ENCODE assay signal across 8 cellular contexts in genomic region chr7:19491821-19492452, GRCh38.
A peak's percentile ranks its signal among the peaks of the same experiment; 100 is the strongest.
DNase-seq lines count a peak whose midpoint lies in the region; ATAC-seq and TF ChIP-seq lines count a peak whose summit lies in the region.

No MANE protein-coding gene starts in this region.

- DNase-seq in COR-L47 (lab: John Stamatoyannopoulos, UW) (peak; percentile 11), LoVo (ENCODE audit: low spot score) (peak; percentile 40), DMS79 treated with DMSO at 0.1 percent for 48 hours (lab: John Stamatoyannopoulos, UW) (no peak), NCI-H526 treated with DMSO at 0.1 percent for 48 hours (lab: John Stamatoyannopoulos, UW) (no peak)
- DNase-seq in NK-92 treated with Interleukin-12 subunit alpha and Interleukin-12 subunit beta, amount 100 ng/mL, for 24 hours (lab: John Stamatoyannopoulos, UW), result no peak

- TF ChIP-seq CTCF in brain (conservative IDR thresholded peaks at IDR 0.05), result peak; percentile 50 to 66
- TF ChIP-seq CTCF in nephron (IDR thresholded peaks at IDR 0.05; ENCODE audit: unreplicated experiment in 3 of 3), result peak; percentile 45 to 61 (median 48)

- no peaks in the 10 kb centered on the region for H3K27me3 Mint-ChIP-seq in brain
- no peaks in the 10 kb centered on the region for H3K27me3 Mint-ChIP-seq in nephron (ENCODE audit: low read depth)

- H3K4me1 Mint-ChIP-seq in brain, result no peaks in the 10 kb centered on the region
- no peaks in the 10 kb centered on the region for H3K4me1 Mint-ChIP-seq in nephron

- no peak overlapping the region for H3K4me3 Mint-ChIP-seq in brain
- no peak overlapping the region for H3K4me3 Mint-ChIP-seq in nephron

- ATAC-seq in GM19452 (IDR thresholded peaks at IDR 0.05; ENCODE audit: unreplicated experiment), result peak; percentile 53

- peaks cover 0 to 13% (median 5%) of the 10 kb centered on the region in 5 experiments for H3K9me3 Mint-ChIP-seq in brain
- peaks cover 6% of the 10 kb centered on the region for H3K9me3 Mint-ChIP-seq in nephron

- H3K27ac Mint-ChIP-seq in brain, result no peak overlapping the region
- no peak overlapping the region for H3K27ac Mint-ChIP-seq in nephron

- H3K36me3 Mint-ChIP-seq in brain, result no peaks in the 10 kb centered on the region
- H3K36me3 Mint-ChIP-seq in nephron (ENCODE audit: low read depth), result no peaks in the 10 kb centered on the region

Comparison
In these comparisons a context has a peak if more than half of its experiments do, and no peak if none do; other contexts are left out.
1. DNase-seq: peak in COR-L47 (single experiment) and LoVo (single experiment); none in DMS79 treated with DMSO at 0.1 percent for 48 hours (single experiment), NCI-H526 treated with DMSO at 0.1 percent for 48 hours (single experiment) and NK-92 treated with Interleukin-12 subunit alpha and Interleukin-12 subunit beta, amount 100 ng/mL, for 24 hours (single experiment).